ENCODE assay signal across 8 cellular contexts in the genomic region with DNA sequence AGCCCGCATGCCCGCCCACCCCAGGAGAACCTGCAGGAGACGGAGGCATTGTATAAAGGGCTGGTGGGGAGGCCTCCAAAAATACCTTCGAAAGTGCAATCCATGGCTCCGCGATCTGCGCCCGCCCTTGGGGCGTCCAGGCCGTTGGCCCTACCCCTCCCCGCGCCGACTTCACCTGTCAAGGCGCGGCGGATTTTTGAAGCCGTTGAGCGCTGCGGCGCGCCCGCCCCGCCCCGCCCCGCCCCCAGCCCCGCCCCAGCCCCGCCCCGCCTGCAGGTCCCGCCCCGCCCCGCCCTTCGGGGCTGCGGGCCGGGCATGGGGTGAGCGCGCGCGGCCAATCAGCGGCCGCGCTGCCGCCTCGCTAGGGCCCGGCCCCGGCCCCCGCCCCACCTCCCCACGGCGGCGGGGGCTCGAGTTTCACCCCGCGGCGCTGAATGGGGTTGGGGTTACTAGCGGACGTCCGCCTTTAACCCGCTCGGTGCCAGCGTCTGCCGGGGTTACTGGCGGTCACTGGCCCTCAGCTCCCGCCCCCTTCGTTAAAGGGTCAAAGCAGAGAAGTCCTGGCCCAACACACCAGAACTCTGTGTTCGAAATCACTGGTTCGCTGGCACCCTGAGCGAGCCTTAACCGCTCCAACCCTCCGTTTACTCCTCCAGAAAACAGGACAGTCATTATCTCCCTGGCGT. TPM values are rescaled to one million over a fixed set of nuclear protein-coding genes. Genes with fewer than 3 reads are reported as not detected.
DNase-seq lines count a peak whose midpoint lies in the region; ATAC-seq and TF ChIP-seq lines count a peak whose summit lies in the region.

No MANE protein-coding gene starts in this region.

- H3K4me1 Mint-ChIP-seq in IgD-negative memory B cell = peaks cover 11 to 25% (median 16%) of the 10 kb centered on the region in 3 donors
- H3K4me1 Mint-ChIP-seq in activated T-helper 17 cell treated with anti-CD3 and anti-CD28 coated beads, Interleukin-2, amount 50 U/mL, for 72 hours = peaks cover 55% of the 10 kb centered on the region
- H3K4me1 Mint-ChIP-seq in nephron = peaks cover 36% of the 10 kb centered on the region

- ATAC-seq in GM21526 (IDR thresholded peaks at IDR 0.05; ENCODE audit: low FRiP score, unreplicated experiment) = peak; percentile 75
- ATAC-seq in activated T-helper 17 cell treated with anti-CD3 and anti-CD28 coated beads, Interleukin-2, amount 50 U/mL, for 72 hours (replicated peaks) = peak; percentile 72

- H3K36me3 Mint-ChIP-seq in IgD-negative memory B cell (peaks cover 2% of the 10 kb centered on the region), nephron (ENCODE audit: low read depth) (peaks cover 5% of the 10 kb centered on the region)
- H3K36me3 Mint-ChIP-seq in activated T-helper 17 cell treated with anti-CD3 and anti-CD28 coated beads, Interleukin-2, amount 50 U/mL, for 72 hours (ENCODE audit: low read depth) = peaks cover 19% of the 10 kb centered on the region

- H3K4me3 Mint-ChIP-seq in IgD-negative memory B cell (peak overlapping the region; percentile 80 to 93 (median 86)), nephron (peak overlapping the region; percentile 73 to 83 (median 81))
- peak overlapping the region; percentile 80 for H3K4me3 Mint-ChIP-seq in activated T-helper 17 cell treated with anti-CD3 and anti-CD28 coated beads, Interleukin-2, amount 50 U/mL, for 72 hours

- peak overlapping the region; percentile 86 for H3K27ac ChIP-seq in stomach smooth muscle (ENCODE audit: low read length)

- peak overlapping the region; percentile 70 to 79 for H3K4me3 ChIP-seq in stomach smooth muscle (ENCODE audit: low read length in 2 of 2)

- H3K36me3 ChIP-seq in stomach smooth muscle (ENCODE audit: control insufficient read depth in 2 of 2, insufficient read depth in 2 of 2, low read length in 2 of 2) = peaks cover 7 to 11% of the 10 kb centered on the region in 2 donors

- no peaks in the 10 kb centered on the region for H3K9me3 Mint-ChIP-seq in IgD-negative memory B cell
- H3K9me3 Mint-ChIP-seq in activated T-helper 17 cell treated with anti-CD3 and anti-CD28 coated beads, Interleukin-2, amount 50 U/mL, for 72 hours = no peaks in the 10 kb centered on the region
- no peaks in the 10 kb centered on the region for H3K9me3 Mint-ChIP-seq in nephron

- H3K27ac Mint-ChIP-seq in IgD-negative memory B cell = peak overlapping the region; percentile 1 to 53 (median 47)
- peak overlapping the region; percentile 74 for H3K27ac Mint-ChIP-seq in activated T-helper 17 cell treated with anti-CD3 and anti-CD28 coated beads, Interleukin-2, amount 50 U/mL, for 72 hours
- peak overlapping the region; percentile 78 to 96 (median 86) for H3K27ac Mint-ChIP-seq in nephron

- H3K9me3 ChIP-seq in stomach smooth muscle (ENCODE audit: control insufficient read depth in 2 of 2, low read length in 2 of 2) = no peaks in the 10 kb centered on the region

- H3K27me3 ChIP-seq in stomach smooth muscle (ENCODE audit: control insufficient read depth in 1 of 2, insufficient read depth in 2 of 2, low read length in 2 of 2) = no peaks in the 10 kb centered on the region

- no peak for TF ChIP-seq CTCF in nephron (IDR thresholded peaks at IDR 0.05; ENCODE audit: unreplicated experiment in 3 of 3)

- H3K27me3 Mint-ChIP-seq in IgD-negative memory B cell = no peaks in the 10 kb centered on the region
- H3K27me3 Mint-ChIP-seq in activated T-helper 17 cell treated with anti-CD3 and anti-CD28 coated beads, Interleukin-2, amount 50 U/mL, for 72 hours = no peaks in the 10 kb centered on the region
- H3K27me3 Mint-ChIP-seq in nephron (ENCODE audit: low read depth) = no peaks in the 10 kb centered on the region

- H3K4me1 ChIP-seq in stomach smooth muscle (ENCODE audit: control insufficient read depth, insufficient read depth, low read length) = peaks cover 78% of the 10 kb centered on the region

- DNase-seq in DMS79 treated with DMSO at 0.1 percent for 48 hours (lab: John Stamatoyannopoulos, UW) = peak; percentile 56
- DNase-seq in RKO (ENCODE audit: low spot score) = peak; percentile 90
- DNase-seq in fibroblast of peridontal ligament (ENCODE audit: extremely low read depth) = peak; percentile 58

- H3K9ac ChIP-seq in stomach smooth muscle (ENCODE audit: low read length in 2 of 2) = peak overlapping the region; percentile 59 to 68

RNA-seq across cellular contexts. Expression of a gene that starts 13.2 kb away (rescaled TPM):
- polyA plus RNA-seq in IgD-negative memory B cell = 9.1 TPM
- 10 to 100 TPM; 65.5 to 74.1 TPM for total RNA-seq in activated T-helper 17 cell treated with anti-CD3 and anti-CD28 coated beads, Interleukin-2, amount 50 U/mL, for 72 hours

Comparison
In these comparisons a context has a peak if more than half of its experiments do, and no peak if none do; other contexts are left out.
1. Peak in every context shown above with its lines: DNase-seq, ATAC-seq, H3K4me3 ChIP-seq and H3K27ac ChIP-seq.